Comparison of ENCODE assay signal across 8 cellular contexts in the genomic region with DNA sequence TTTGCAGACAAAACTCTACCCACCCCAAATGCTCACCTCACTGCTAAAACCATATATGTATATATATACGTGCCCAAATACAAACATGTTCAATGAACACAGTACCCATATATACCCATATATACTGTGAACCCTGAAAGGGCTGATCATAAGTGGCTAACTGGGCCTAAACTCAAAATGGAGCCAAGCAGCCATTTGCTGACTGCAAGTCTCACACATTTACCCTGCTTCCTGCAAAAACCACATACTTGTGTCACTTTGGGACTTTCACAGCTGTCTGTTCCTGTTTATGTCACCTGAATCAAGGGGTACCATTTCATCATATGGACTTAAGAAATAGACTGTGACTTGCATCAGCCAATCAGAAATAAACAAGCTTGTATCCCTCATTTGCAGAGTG. TPM values are rescaled to one million over a fixed set of nuclear protein-coding genes. Genes with fewer than 3 reads are reported as not detected.
A peak's percentile ranks its signal among the peaks of the same experiment; 100 is the strongest.
DNase-seq lines count a peak whose midpoint lies in the region; ATAC-seq, FAIRE-seq and TF ChIP-seq lines count a peak whose summit lies in the region.
"Not testable (repeated sequence)": the region's sequence is repeated elsewhere in the genome, so short reads cannot be mapped to it uniquely, and the experiment has no call there.

No MANE protein-coding gene starts in this region.

- not testable (repeated sequence) for H3K27me3 ChIP-seq in CD8-positive, alpha-beta T cell (ENCODE audit: insufficient read depth, low read length); H1 (replicated peaks in 1 of 4; ENCODE audit: control insufficient read depth in 3 of 4, extremely low read depth in 1 of 4, insufficient read depth in 3 of 4, low read length in 3 of 4); small intestine (ENCODE audit: control insufficient read depth in 2 of 2, insufficient read depth in 2 of 2, low read length in 2 of 2)

- DNase-seq in CD8-positive, alpha-beta T cell: peak in 3 of 7 experiments; percentile 5 to 29 (median 27)
- peak; percentile 38 for DNase-seq in NB4 (ENCODE audit: low read depth)
- peak; percentile 30 for DNase-seq in activated CD4-positive, alpha-beta T cell treated with anti-CD3 and anti-CD28 coated beads for 36 hours
- DNase-seq in activated gamma-delta T cell treated with Interleukin-2 at 50 U/mL for 16 hours: peak; percentile 28
- not testable (repeated sequence) for DNase-seq in H1 (ENCODE audit: low read depth in 1 of 2, low spot score in 2 of 2)
- DNase-seq in small intestine: peak; percentile 25

- H3K4me3 ChIP-seq in CD8-positive, alpha-beta T cell (ENCODE audit: low read depth, low read length); NB4 (ENCODE audit: low read depth, low read length); H1 (ENCODE audit: extremely low read depth in 1 of 4, insufficient read depth in 2 of 4, low read depth in 3 of 4, low read length in 4 of 4); small intestine (ENCODE audit: low read depth in 1 of 2, low read length in 2 of 2): not testable (repeated sequence)

- H3K14ac ChIP-seq in H1 (ENCODE audit: insufficient read length): not testable (repeated sequence)

- H3K9ac ChIP-seq in H1 (replicated peaks in 1 of 4; ENCODE audit: extremely low read depth in 1 of 4, low read depth in 3 of 4, low read length in 3 of 4): not testable (repeated sequence)

- not testable (repeated sequence) for TF ChIP-seq POLR2A in NB4 (IDR thresholded peaks at IDR 0.05; ENCODE audit: extremely low read depth, insufficient read length); H1 (IDR thresholded peaks at IDR 0.05; ENCODE audit: control extremely low read depth in 1 of 2, low read depth in 2 of 2, low read length in 2 of 2)

- not testable (repeated sequence) for H3K4me3 Mint-ChIP-seq in CD8-positive, alpha-beta T cell; activated CD4-positive, alpha-beta T cell treated with anti-CD3 and anti-CD28 coated beads for 36 hours

- ATAC-seq in CD8-positive, alpha-beta T cell: peak; percentile 83
- ATAC-seq in GM19351 (IDR thresholded peaks at IDR 0.05; ENCODE audit: unreplicated experiment) (peak; percentile 72), HG03460 (IDR thresholded peaks at IDR 0.05; ENCODE audit: unreplicated experiment) (peak; percentile 48)
- ATAC-seq in activated CD4-positive, alpha-beta T cell treated with anti-CD3 and anti-CD28 coated beads for 36 hours: peak; percentile 96

- H3K79me2 ChIP-seq in H1 (ENCODE audit: control insufficient read depth in 1 of 2, insufficient read depth in 2 of 2, low read length in 2 of 2): not testable (repeated sequence)

- peaks cover 21% of the 10 kb centered on the region for H3K4me1 Mint-ChIP-seq in CD8-positive, alpha-beta T cell (ENCODE audit: low read depth)
- peaks cover 17% of the 10 kb centered on the region for H3K4me1 Mint-ChIP-seq in activated CD4-positive, alpha-beta T cell treated with anti-CD3 and anti-CD28 coated beads for 36 hours

- H4K5ac ChIP-seq in H1 (ENCODE audit: insufficient read length, low read depth, low read length): not testable (repeated sequence)

- not testable (repeated sequence) for H3K4me1 ChIP-seq in CD8-positive, alpha-beta T cell (ENCODE audit: insufficient read depth, low read length); H1 (replicated peaks in 1 of 4; ENCODE audit: control insufficient read depth in 3 of 4, insufficient read depth in 4 of 4, low read length in 3 of 4); small intestine (ENCODE audit: control insufficient read depth in 2 of 2, insufficient read depth in 1 of 2, low read depth in 1 of 2, low read length in 1 of 2)

- H3K79me1 ChIP-seq in H1 (ENCODE audit: low read depth, low read length): not testable (repeated sequence)

- H3K36me3 Mint-ChIP-seq in CD8-positive, alpha-beta T cell; activated CD4-positive, alpha-beta T cell treated with anti-CD3 and anti-CD28 coated beads for 36 hours (ENCODE audit: low read depth): not testable (repeated sequence)

- H3K4me2 ChIP-seq in H1 (ENCODE audit: insufficient read depth in 1 of 2, low read depth in 2 of 2, low read length in 2 of 2): not testable (repeated sequence)

- not testable (repeated sequence) for H2AK5ac ChIP-seq in H1 (ENCODE audit: low read depth, low read length)

- not testable (repeated sequence) for FAIRE-seq in H1 (lab: Jason Lieb, UNC); small intestine (lab: Jason Lieb, UNC)

- H2BK5ac ChIP-seq in H1 (ENCODE audit: low read depth, low read length): not testable (repeated sequence)

- peak overlapping the region; percentile 83 for H3K27ac Mint-ChIP-seq in CD8-positive, alpha-beta T cell
- H3K27ac Mint-ChIP-seq in activated CD4-positive, alpha-beta T cell treated with anti-CD3 and anti-CD28 coated beads for 36 hours: peak overlapping the region; percentile 83

- not testable (repeated sequence) for H2AFZ ChIP-seq in H1 (ENCODE audit: low read length)

- TF ChIP-seq RAD21 in H1 (IDR thresholded peaks at IDR 0.05 in 1 of 2, conservative IDR thresholded peaks at IDR 0.05 in 1 of 2; ENCODE audit: low read depth in 2 of 2, low read length in 2 of 2): not testable (repeated sequence)

- not testable (repeated sequence) for H4K20me1 ChIP-seq in H1 (replicated peaks in 1 of 2; ENCODE audit: control insufficient read depth in 1 of 2, insufficient read depth in 2 of 2, low read length in 2 of 2)

- H3K23me2 ChIP-seq in H1 (ENCODE audit: low read depth, low read length): not testable (repeated sequence)

- not testable (repeated sequence) for H2BK15ac ChIP-seq in H1 (ENCODE audit: low read length)

- CTCF ChIA-PET in CD8-positive, alpha-beta T cell (lab: Charles Lee); activated CD4-positive, alpha-beta T cell treated with anti-CD3 and anti-CD28 coated beads for 36 hours (lab: Charles Lee); H1 (lab: Charles Lee; ENCODE audit: partially characterized antibody): not testable (repeated sequence)

- not testable (repeated sequence) for H3K9me3 ChIP-seq in CD8-positive, alpha-beta T cell (ENCODE audit: low read length); H1 (ENCODE audit: insufficient read depth in 2 of 2, low read depth in 1 of 2, low read length in 1 of 2); small intestine (ENCODE audit: control insufficient read depth, low read depth)

- not testable (repeated sequence) for H3K56ac ChIP-seq in H1 (replicated peaks; ENCODE audit: insufficient read length, low read depth, low read length)

- not testable (repeated sequence) for H3K36me3 ChIP-seq in CD8-positive, alpha-beta T cell (ENCODE audit: insufficient read depth, low read length); H1 (ENCODE audit: control insufficient read depth in 2 of 4, insufficient read depth in 4 of 4, low read length in 3 of 4); small intestine (ENCODE audit: control insufficient read depth in 2 of 2, insufficient read depth in 2 of 2, low read length in 2 of 2)

- H2BK12ac ChIP-seq in H1 (ENCODE audit: low read depth, low read length): not testable (repeated sequence)

- H3K27me3 Mint-ChIP-seq in CD8-positive, alpha-beta T cell (ENCODE audit: low read depth); activated CD4-positive, alpha-beta T cell treated with anti-CD3 and anti-CD28 coated beads for 36 hours: not testable (repeated sequence)

- H4K8ac ChIP-seq in H1 (ENCODE audit: extremely low read depth, insufficient read depth, low read length): not testable (repeated sequence)

- H3K27ac ChIP-seq in CD8-positive, alpha-beta T cell (ENCODE audit: low read depth, low read length); H1 (ENCODE audit: low read depth, low read length): not testable (repeated sequence)
- H3K27ac ChIP-seq in small intestine (ENCODE audit: low read depth in 1 of 2, low read length in 1 of 2): peak overlapping the region in 1 of 2 donors; percentile 16

- WGBS in H1 (ENCODE audit: extremely low coverage in 1 of 2, insufficient coverage in 1 of 2, insufficient read length in 1 of 2, insufficient replicate concordance in 2 of 2, low coverage in 1 of 2, low lambda C conversion rate in 2 of 2, missing lambda C conversion rate in 1 of 2), 2 experiments: 69% methylated on average over 1 of the region's 1 CpG; no CpG with 5 or more reads in 1 of the 2 experiments
- WGBS in small intestine, 3 donors: 91 to 93% (median 92%) methylated on average over 1 of the region's 1 CpG

- H4K91ac ChIP-seq in H1 (replicated peaks; ENCODE audit: insufficient read length, low read length): not testable (repeated sequence)

- not testable (repeated sequence) for H3K23ac ChIP-seq in H1 (ENCODE audit: insufficient read length)

- H2BK120ac ChIP-seq in H1 (replicated peaks; ENCODE audit: low read depth, low read length): not testable (repeated sequence)

- POLR2A ChIA-PET in CD8-positive, alpha-beta T cell (lab: Charles Lee); activated CD4-positive, alpha-beta T cell treated with anti-CD3 and anti-CD28 coated beads for 36 hours (lab: Charles Lee); H1 (lab: Charles Lee; ENCODE audit: partially characterized antibody): not testable (repeated sequence)

- H2BK20ac ChIP-seq in H1 (ENCODE audit: low read length): not testable (repeated sequence)

- intact Hi-C loops in CD8-positive, alpha-beta T cell (cut with DNase I, micrococcal nuclease); activated CD4-positive, alpha-beta T cell treated with anti-CD3 and anti-CD28 coated beads for 36 hours (cut with DNase I, micrococcal nuclease): not testable (repeated sequence)

- not testable (repeated sequence) for H3K18ac ChIP-seq in H1 (ENCODE audit: extremely low read depth, low read length)

- not testable (repeated sequence) for H3K9me3 Mint-ChIP-seq in CD8-positive, alpha-beta T cell; activated CD4-positive, alpha-beta T cell treated with anti-CD3 and anti-CD28 coated beads for 36 hours (ENCODE audit: low read depth)

- TF ChIP-seq EP300 in H1 (IDR thresholded peaks at IDR 0.05; ENCODE audit: borderline replicate concordance in 1 of 2, low read depth in 2 of 2, low read length in 2 of 2): not testable (repeated sequence)

- not testable (repeated sequence) for H3K4ac ChIP-seq in H1 (replicated peaks; ENCODE audit: insufficient read length, low read depth, low read length)

- TF ChIP-seq CTCF in CD8-positive, alpha-beta T cell (IDR thresholded peaks at IDR 0.05); NB4 (IDR thresholded peaks at IDR 0.05; ENCODE audit: low read depth, low read length); H1 (IDR thresholded peaks at IDR 0.05; ENCODE audit: control extremely low read depth in 1 of 3, insufficient read depth in 1 of 3, low read depth in 1 of 3, low read length in 3 of 3): not testable (repeated sequence)

RNA-seq across cellular contexts. Expression of a gene that starts 48.4 kb away (rescaled TPM):
- total RNA-seq in CD8-positive, alpha-beta T cell: 10 to 100 TPM; 17.0 to 19.9 TPM
- 1 to 10 TPM; 7.5 to 9.0 TPM for total RNA-seq in activated CD4-positive, alpha-beta T cell treated with anti-CD3 and anti-CD28 coated beads for 36 hours
- total RNA-seq in H1 (2021; fragmentation: NEBNext Ultra II Directional; extraction: Animal tissue kit (Norgen Biotek cat#: 25700)): 12.7 and 15.6 TPM in 2 replicates
- 4.8 and 6.0 TPM in 2 replicates for polyA plus RNA-seq in H1 (2011; rRNA removed)
- polyA plus RNA-seq in H1 (2011; cell fraction: cytosol; rRNA removed): 6.7 TPM
- 12.3 TPM for polyA plus RNA-seq in H1 (2011; cell fraction: nucleus; rRNA removed)
- 9.0 to 10.5 TPM (median 10.5 TPM) in 4 replicates for polyA plus RNA-seq in H1 (2012, experiment 1 of 2)
- 1.3 TPM for polyA plus RNA-seq in H1 (2012, experiment 2 of 2)
- polyA plus RNA-seq in H1 (2013, experiment 1 of 2): 8.1 TPM
- 8.7 TPM for polyA plus RNA-seq in H1 (2013, experiment 2 of 2)
- 14.5 and 14.8 TPM in 2 replicates for polyA minus RNA-seq in H1 (2011; rRNA and poly(A)+ RNA removed)
- 14.5 TPM for polyA minus RNA-seq in H1 (2011; cell fraction: cytosol; rRNA and poly(A)+ RNA removed)
- 58.9 TPM for polyA minus RNA-seq in H1 (2011; cell fraction: nucleus; rRNA and poly(A)+ RNA removed)
- polyA plus RNA-seq in small intestine: 10 to 100 TPM in 2 of 3 donors, 1 to 10 TPM in 1; 7.6 to 12.3 (median 10.5) TPM
